Comparison of ENCODE assay signal across 1 cellular context in genomic region chr16:56985962-56986360, GRCh38.
A peak's percentile ranks its signal among the peaks of the same experiment; 100 is the strongest.
TF ChIP-seq lines count a peak whose summit lies in the region.

No MANE protein-coding gene starts in this region.

TF ChIP-seq in HepG2, 621 proteins besides CTCF, POLR2A, EP300 and RAD21:
- TF ChIP-seq E2F2 (CRISPR knock-in tag; IDR thresholded peaks at IDR 0.05; ENCODE audit: borderline replicate concordance) (no peak), EED (CRISPR knock-in tag; IDR thresholded peaks at IDR 0.05) (0 out of 2 replicates have a peak, but pooled peaks have one; percentile 14), ZNF121 (CRISPR knock-in tag; IDR thresholded peaks at IDR 0.05) (no peak)
